14 cellular contexts compared by ENCODE assay signal in the genomic region with DNA sequence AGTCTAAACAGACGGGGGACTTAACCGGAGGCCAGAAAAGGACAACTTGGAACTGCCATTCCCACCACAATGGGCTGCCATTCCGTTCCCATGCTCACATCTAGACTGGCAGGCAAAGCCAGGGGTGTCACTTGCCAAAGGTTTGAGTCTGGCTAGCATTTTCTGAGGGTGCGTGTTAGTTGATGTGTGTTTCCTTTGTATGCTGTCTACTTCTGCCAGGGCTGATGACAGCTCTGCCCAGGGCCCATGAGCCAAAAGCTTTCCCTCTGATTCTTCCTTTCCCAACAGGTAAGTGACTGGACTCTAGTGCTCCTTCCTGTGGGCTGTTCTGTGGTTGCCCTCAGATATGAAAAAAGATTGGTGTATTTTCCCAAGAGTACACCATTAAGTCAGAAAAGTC.
DNase-seq lines count a peak whose midpoint lies in the region; ATAC-seq, FAIRE-seq and TF ChIP-seq lines count a peak whose summit lies in the region.
"Had no signal": no experiment of that assay in that cellular context is flagged by ENCODE, and none has a peak within 500 bp of the region (broad histone marks: within the 10 kb centered on the region; RNA-seq: fewer than 3 reads in every experiment).

No MANE protein-coding gene starts in this region.

- H3K4me1 ChIP-seq in astrocyte (ENCODE audit: insufficient read depth, low read length) (peaks cover 16% of the 10 kb centered on the region), left ventricle myocardium inferior (peaks cover 48% of the 10 kb centered on the region), prostate gland (replicated peaks) (peaks cover 26% of the 10 kb centered on the region)

- H3K27me3 Mint-ChIP-seq in astrocyte (ENCODE audit: low read depth, unreplicated experiment): no peaks in the 10 kb centered on the region

- in situ Hi-C loops in G401 (cut with HindIII; ENCODE audit: low sequenced_read_pairs): no loop called here

- H2AFZ ChIP-seq in astrocyte (ENCODE audit: low read depth, low read length): no peak overlapping the region

- 39% methylated on average over 4 of the region's 4 CpGs for WGBS in prostate gland

- FAIRE-seq in astrocyte (lab: Jason Lieb, UNC): no peak
- FAIRE-seq: G401.6 had no signal

- H3K4me1 Mint-ChIP-seq in astrocyte (ENCODE audit: low read depth, unreplicated experiment): peaks cover 58% of the 10 kb centered on the region
- H3K4me1 Mint-ChIP-seq: activated naive CD8-positive, alpha-beta T cell treated with anti-CD3 and anti-CD28 coated beads, Interleukin-2, amount 10 ng/mL, durations not matched to agents 7 days and 5 days had no signal

- H4K20me1 ChIP-seq in astrocyte (ENCODE audit: insufficient read depth, low read length): peaks cover 20% of the 10 kb centered on the region

- no peak for TF ChIP-seq CTCF in astrocyte (IDR thresholded peaks at IDR 0.05; ENCODE audit: insufficient read depth, low read depth, low read length)
- no peak for TF ChIP-seq CTCF in left ventricle myocardium inferior (IDR thresholded peaks at IDR 0.05; ENCODE audit: borderline replicate concordance)
- TF ChIP-seq CTCF in prostate gland (IDR thresholded peaks at IDR 0.05): no peak

- no peak for ATAC-seq in GM21360 (IDR thresholded peaks at IDR 0.05; ENCODE audit: unreplicated experiment)
- no peak for ATAC-seq in GM19023 (IDR thresholded peaks at IDR 0.05; ENCODE audit: unreplicated experiment)

- H3K4me3 ChIP-seq in astrocyte (ENCODE audit: insufficient read depth, low read depth, low read length) (no peak overlapping the region), left ventricle myocardium inferior (no peak overlapping the region), prostate gland (no peak overlapping the region)

- H3K27ac Mint-ChIP-seq in astrocyte (ENCODE audit: unreplicated experiment): peak overlapping the region; percentile 69
- H3K27ac Mint-ChIP-seq: activated naive CD8-positive, alpha-beta T cell treated with anti-CD3 and anti-CD28 coated beads, Interleukin-2, amount 10 ng/mL, durations not matched to agents 7 days and 5 days had no signal

- H3K4me3 Mint-ChIP-seq in astrocyte (ENCODE audit: unreplicated experiment): peak overlapping the region; percentile 14
- H3K4me3 Mint-ChIP-seq: activated naive CD8-positive, alpha-beta T cell treated with anti-CD3 and anti-CD28 coated beads, Interleukin-2, amount 10 ng/mL, durations not matched to agents 7 days and 5 days had no signal

- peaks cover 24% of the 10 kb centered on the region for H3K79me2 ChIP-seq in astrocyte (ENCODE audit: insufficient read depth, low read length)

- H3K9me3 ChIP-seq in astrocyte (ENCODE audit: insufficient read depth, low read depth, low read length) (no peaks in the 10 kb centered on the region), left ventricle myocardium inferior (replicated peaks) (no peaks in the 10 kb centered on the region), prostate gland (no peaks in the 10 kb centered on the region)

- H3K9ac ChIP-seq in astrocyte (ENCODE audit: low read length): no peak overlapping the region
- H3K9ac ChIP-seq: KMS-11 had no signal

- peaks cover 12% of the 10 kb centered on the region for H3K36me3 Mint-ChIP-seq in astrocyte (ENCODE audit: low read depth, unreplicated experiment)
- H3K36me3 Mint-ChIP-seq: activated naive CD8-positive, alpha-beta T cell treated with anti-CD3 and anti-CD28 coated beads, Interleukin-2, amount 10 ng/mL, durations not matched to agents 7 days and 5 days had no signal

- TF ChIP-seq POLR2A in prostate gland (IDR thresholded peaks at IDR 0.05): no peak

- no peak overlapping the region for H3K27ac ChIP-seq in astrocyte (ENCODE audit: low read depth, low read length)
- H3K27ac ChIP-seq in left ventricle myocardium inferior (replicated peaks): peak overlapping the region; percentile 73
- peak overlapping the region; percentile 55 to 62 for H3K27ac ChIP-seq in prostate gland
- H3K27ac ChIP-seq: KMS-11 had no signal

- H3K9me3 Mint-ChIP-seq in astrocyte (ENCODE audit: unreplicated experiment): no peaks in the 10 kb centered on the region
- H3K9me3 Mint-ChIP-seq: activated naive CD8-positive, alpha-beta T cell treated with anti-CD3 and anti-CD28 coated beads, Interleukin-2, amount 10 ng/mL, durations not matched to agents 7 days and 5 days had no signal

- intact Hi-C loops in left ventricle myocardium inferior (cut with micrococcal nuclease): no loop called here
- intact Hi-C loops in prostate gland (cut with DNase I): no loop called here

- H3K27me3 ChIP-seq in astrocyte (ENCODE audit: insufficient read depth, low read length): no peaks in the 10 kb centered on the region
- no peaks in the 10 kb centered on the region for H3K27me3 ChIP-seq in left ventricle myocardium inferior (ENCODE audit: low read depth)
- no peaks in the 10 kb centered on the region for H3K27me3 ChIP-seq in prostate gland (replicated peaks; ENCODE audit: insufficient read depth)

- DNase-seq in G401 (ENCODE audit: low spot score) (peak; percentile 66), astrocyte (ENCODE audit: low read depth) (no peak), left ventricle myocardium inferior (peak; percentile 22), prostate gland (ENCODE audit: low spot score) (no peak), AML-193 (lab: John Stamatoyannopoulos, UW) (no peak), EL (no peak)
- DNase-seq: activated naive CD8-positive, alpha-beta T cell treated with anti-CD3 and anti-CD28 coated beads, Interleukin-2, amount 10 ng/mL, durations not matched to agents 7 days and 5 days; effector CD4-positive, alpha-beta T cell; glutamatergic neuron; NCI-H187 had no signal

- H3K36me3 ChIP-seq in astrocyte (ENCODE audit: insufficient read depth, low read length) (no peaks in the 10 kb centered on the region), left ventricle myocardium inferior (no peaks in the 10 kb centered on the region), prostate gland (no peaks in the 10 kb centered on the region)

- H3K4me2 ChIP-seq in astrocyte (ENCODE audit: low read length): no peak overlapping the region
- H3K4me2 ChIP-seq: KMS-11 had no signal

Comparison
In these comparisons a context has a peak if more than half of its experiments do, and no peak if none do; other contexts are left out.
1. DNase-seq: peak in G401 (single experiment) and left ventricle myocardium inferior (single experiment); none in astrocyte (single experiment), prostate gland (single experiment), AML-193 (0 of 2) and EL (single experiment).